In the genomic region with DNA sequence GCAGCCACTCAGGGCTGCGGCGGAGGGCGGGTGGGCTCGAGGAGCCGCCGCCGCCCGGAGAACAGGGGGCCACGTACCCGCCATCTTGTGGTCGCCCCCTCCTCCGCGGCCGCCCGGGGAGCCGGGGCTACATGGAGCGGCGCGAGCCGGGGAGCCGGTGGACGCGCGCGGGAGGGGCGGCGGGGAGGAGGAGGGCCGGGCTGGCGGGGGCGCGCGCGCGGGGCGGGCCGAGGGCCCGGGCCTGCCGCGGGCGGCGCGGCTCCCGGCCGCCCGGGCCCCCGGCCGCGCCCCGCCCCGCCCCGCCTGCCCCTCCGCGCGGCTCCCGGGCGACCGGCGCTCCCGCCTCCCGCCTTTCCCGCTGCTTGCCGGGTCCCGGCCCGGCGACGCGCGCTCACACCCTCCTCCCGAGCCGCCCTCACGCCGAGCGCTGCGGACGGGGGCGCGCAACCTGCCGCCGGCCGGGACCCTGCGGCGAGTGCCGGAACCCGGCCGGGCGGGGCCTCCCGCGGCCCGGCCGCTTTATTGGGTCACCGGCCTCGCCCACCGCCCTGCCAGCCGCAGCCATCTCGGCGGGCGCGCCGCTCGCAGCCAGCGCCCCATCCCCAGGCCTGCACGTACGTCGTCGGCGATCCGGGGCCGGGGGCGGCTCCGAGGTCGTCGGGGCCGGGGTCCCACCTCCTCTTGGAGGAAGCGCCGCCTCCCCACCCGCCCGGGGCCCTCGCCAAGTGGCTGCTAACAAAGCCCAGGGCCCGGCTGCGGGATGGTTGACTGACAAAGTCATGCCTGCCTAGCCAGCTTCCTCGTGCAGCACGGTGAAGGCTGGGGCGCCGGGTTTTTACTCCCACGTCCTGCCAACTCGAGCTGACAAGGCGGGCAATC, we compare ENCODE assay signal across 8 cellular contexts. TPM values are rescaled to one million over a fixed set of nuclear protein-coding genes. Genes with fewer than 3 reads are reported as not detected.
DNase-seq lines count a peak whose midpoint lies in the region; ATAC-seq and TF ChIP-seq lines count a peak whose summit lies in the region.

PPP4R1 (minus strand) TSS at position 159 of the 879 bp plus-strand sequence; CDS start at position 84, 75 bp downstream.

- peak within 1 kb of the TSS; percentile 94 for H3K4me3 ChIP-seq in PC-9
- H3K4me3 ChIP-seq in esophagus squamous epithelium: peak within 1 kb of the TSS; percentile 80 to 98 (median 96)
- H3K4me3 ChIP-seq in muscle layer of duodenum (ENCODE audit: low read depth in 1 of 2, low read length in 2 of 2): peak within 1 kb of the TSS; percentile 81 to 90

- CTCF ChIA-PET in PC-9 (lab: Charles Lee): no interaction called here

- peak within 1 kb of the TSS; percentile 100 for H3K4me2 ChIP-seq in PC-9

- H3K4me1 ChIP-seq in PC-9 (replicated peaks; ENCODE audit: insufficient read depth) (peaks cover 71% of the 10 kb centered on the region), esophagus squamous epithelium (peaks cover 11 to 72% (median 13%) of the 10 kb centered on the region in 3 donors), muscle layer of duodenum (ENCODE audit: control insufficient read depth in 1 of 2, insufficient read depth in 2 of 2, low read length in 2 of 2) (peaks cover 14 to 15% of the 10 kb centered on the region in 2 donors)

- peaks cover 43% of the 10 kb centered on the region for H3K4me1 Mint-ChIP-seq in CD14-positive monocyte

- peaks cover 57% of the 10 kb centered on the region for H3F3A ChIP-seq in PC-9 (ENCODE audit: insufficient read depth, low read depth)

- POLR2A ChIA-PET in PC-9 (lab: Charles Lee; ENCODE audit: unreplicated experiment): interaction anchor here (0.5 to 0.6 kb wide), 4 partner anchors 8 to 263 kb away, joined by 3 to 14 read pairs (median 5); no protein-coding TSS in a partner anchor

- no peaks in the 10 kb centered on the region for H3K9me3 ChIP-seq in PC-9 (ENCODE audit: insufficient read depth, low read depth)
- no peaks in the 10 kb centered on the region for H3K9me3 ChIP-seq in esophagus squamous epithelium
- no peaks in the 10 kb centered on the region for H3K9me3 ChIP-seq in muscle layer of duodenum (ENCODE audit: control insufficient read depth in 1 of 2, low read length in 2 of 2)

- peak within 1 kb of the TSS; percentile 52; the same call in 1 of the 2 replicates for H2AFZ ChIP-seq in PC-9

- peaks cover 63% of the 10 kb centered on the region for H3K79me2 ChIP-seq in PC-9 (ENCODE audit: low read depth)

- no peaks in the 10 kb centered on the region for H3K27me3 Mint-ChIP-seq in CD14-positive monocyte (ENCODE audit: low read depth in 3 of 3)

- no peaks in the 10 kb centered on the region; the same call in 1 of the 2 replicates for H4K20me1 ChIP-seq in PC-9 (ENCODE audit: insufficient read depth)

- H3K27ac Mint-ChIP-seq in CD14-positive monocyte: peak within 1 kb of the TSS; percentile 89 to 97 (median 94)

- peaks cover 13 to 19% of the 10 kb centered on the region in 2 donors for H3K36me3 Mint-ChIP-seq in CD14-positive monocyte

- no peaks in the 10 kb centered on the region for H3K9me2 ChIP-seq in PC-9 (ENCODE audit: insufficient read depth)

- H3K36me3 ChIP-seq in PC-9 (ENCODE audit: low read depth): peaks cover 25% of the 10 kb centered on the region
- H3K36me3 ChIP-seq in esophagus squamous epithelium: peaks cover 0 to 10% (median 4%) of the 10 kb centered on the region in 3 donors
- peaks cover 0 to 5% of the 10 kb centered on the region in 2 donors for H3K36me3 ChIP-seq in muscle layer of duodenum (ENCODE audit: control insufficient read depth in 1 of 2, insufficient read depth in 2 of 2, low read length in 2 of 2)

- H3K27me3 ChIP-seq in PC-9 (ENCODE audit: insufficient read depth, low read depth): no peaks in the 10 kb centered on the region
- H3K27me3 ChIP-seq in esophagus squamous epithelium: no peaks in the 10 kb centered on the region
- H3K27me3 ChIP-seq in muscle layer of duodenum (ENCODE audit: low read depth, low read length): no peaks in the 10 kb centered on the region

- intact Hi-C loops in CD14-positive monocyte (cut with micrococcal nuclease): loop anchor here (10.0 kb wide), 5 partner anchors 90 to 910 kb away; partner anchors contain the start of genes RAB31 (in 2 of the 2) and NAPG (in 1 of the 2)
- intact Hi-C loops in PC-9 (cut with micrococcal nuclease; ENCODE audit: unreplicated experiment): loop anchor here (5.0 to 10.0 kb wide), 3 partner anchors 37 to 300 kb away; partner anchors contain the start of gene VAPA
- intact Hi-C loops in esophagus squamous epithelium (cut with DNase I): loop anchor here (10.0 kb wide), 1 partner anchor 70 kb away; no protein-coding TSS in a partner anchor

- no peaks in the 10 kb centered on the region for H3K9me3 Mint-ChIP-seq in CD14-positive monocyte

- H3K27ac ChIP-seq in PC-9 (peak within 1 kb of the TSS; percentile 97), esophagus squamous epithelium (peak within 1 kb of the TSS; percentile 97 to 100 (median 100)), muscle layer of duodenum (ENCODE audit: low read length) (peak within 1 kb of the TSS; percentile 72)

- ATAC-seq in GM19397 (IDR thresholded peaks at IDR 0.05; ENCODE audit: unreplicated experiment): peak; percentile 65

- 0% methylated on average over 1 of the region's 127 CpGs; no CpG with 5 or more reads in 1 of the 2 donors for WGBS in esophagus squamous epithelium, 2 donors

- peak in 2 of 4 donors; percentile 57 to 61 for TF ChIP-seq POLR2A in esophagus squamous epithelium (IDR thresholded peaks at IDR 0.05)

- DNase-seq in CD14-positive monocyte (ENCODE audit: low spot score) (peak; percentile 67), HK-2 (ENCODE audit: unreplicated experiment) (peak; percentile 81), PC-9 (peak; percentile 56 to 80), activated T-helper 1 cell treated with Interleukin-2 at 50 U/mL for 16 hours (ENCODE audit: low read depth) (peak; percentile 60), esophagus squamous epithelium (lab: John Stamatoyannopoulos, UW) (peak; percentile 40)
- peak; percentile 33 to 69 for DNase-seq in stimulated activated CD8-positive, alpha-beta memory T cell treated with anti-CD3 and anti-CD28 coated beads, Interleukin-7, amount 100 ng/mL, for 4 hours (ENCODE audit: low read depth in 2 of 2)

- H3K4me3 Mint-ChIP-seq in CD14-positive monocyte: peak within 1 kb of the TSS; percentile 96 to 99

- BruUV-seq in PC-9 (replicated peaks; lab: Mats Ljungman, UMichigan): no TSS peak

- no peak for TF ChIP-seq CTCF in CD14-positive monocyte (IDR thresholded peaks at IDR 0.05)
- TF ChIP-seq CTCF in PC-9 (conservative IDR thresholded peaks at IDR 0.05): no peak
- no peak for TF ChIP-seq CTCF in esophagus squamous epithelium (IDR thresholded peaks at IDR 0.05)

RNA-seq across cellular contexts. Expression of gene PPP4R1, which starts in this region (rescaled TPM):
- polyA plus RNA-seq in CD14-positive monocyte: 10 to 100 TPM; 22.0 to 24.6 TPM
- total RNA-seq in PC-9 (2021) (157 and 167 TPM in 2 replicates), esophagus squamous epithelium (100 to 1,000 TPM; 129 to 233 (median 186) TPM)

Comparison
In these comparisons a context has a peak if more than half of its experiments do, and no peak if none do; other contexts are left out.
1. Peak in every context shown above with its lines: DNase-seq, ATAC-seq, H3K4me3 ChIP-seq and H3K27ac ChIP-seq.